In genomic region chr1:180909005-180909414, GRCh38 we compare ENCODE assay signal across 16 cellular contexts. TPM values are rescaled to one million over a fixed set of nuclear protein-coding genes. Genes with fewer than 3 reads are reported as not detected.
DNase-seq lines count a peak whose midpoint lies in the region; ATAC-seq and TF ChIP-seq lines count a peak whose summit lies in the region.
"Had no signal": no experiment of that assay in that cellular context is flagged by ENCODE, and none has a peak within 500 bp of the region (broad histone marks: within the 10 kb centered on the region; RNA-seq: fewer than 3 reads in every experiment).

No MANE protein-coding gene starts in this region.

- no peak overlapping the region for H3K27ac Mint-ChIP-seq in naive thymus-derived CD8-positive, alpha-beta T cell
- H3K27ac Mint-ChIP-seq: activated B cell treated with CpG ODN at 0.5 μM for 24 hours, neural progenitor cell had no signal

- no peak overlapping the region for H2BK15ac ChIP-seq in neuronal stem cell (ENCODE audit: low read length)

- H3K36me3 Mint-ChIP-seq in naive thymus-derived CD8-positive, alpha-beta T cell: peaks cover 0 to 3% (median 3%) of the 10 kb centered on the region in 3 donors
- H3K36me3 Mint-ChIP-seq: neural progenitor cell had no signal

- no peak overlapping the region for H3K27ac ChIP-seq in colonic mucosa
- no peak overlapping the region for H3K27ac ChIP-seq in neuronal stem cell (replicated peaks; ENCODE audit: low read length)
- H3K27ac ChIP-seq: BLaER1 treated with 17β-estradiol and CSF1 and Interleukin-3, amounts not matched to agents 10 nM and 100 nM; neural progenitor cell had no signal

- H2AK5ac ChIP-seq in neuronal stem cell (ENCODE audit: low read depth, low read length): no peak overlapping the region

- no CpG with 5 or more reads among the region's 3 CpGs for WGBS in neuronal stem cell (ENCODE audit: extremely low coverage in 2 of 2, insufficient read length in 2 of 2, insufficient replicate concordance in 1 of 2), 2 donors

- H4K8ac ChIP-seq in neuronal stem cell (ENCODE audit: low read depth, low read length): no peak overlapping the region

- H3K9me3 Mint-ChIP-seq in naive thymus-derived CD8-positive, alpha-beta T cell: no peaks in the 10 kb centered on the region
- H3K9me3 Mint-ChIP-seq: neural progenitor cell had no signal

- no peak overlapping the region for H2AFZ ChIP-seq in neuronal stem cell (ENCODE audit: low read length)
- H2AFZ ChIP-seq: neural progenitor cell had no signal

- no peak overlapping the region for H4K91ac ChIP-seq in neuronal stem cell (ENCODE audit: low read depth, low read length, poor library complexity)

- no peak overlapping the region for H3K4me3 Mint-ChIP-seq in naive thymus-derived CD8-positive, alpha-beta T cell
- H3K4me3 Mint-ChIP-seq: activated B cell treated with CpG ODN at 0.5 μM for 24 hours, neural progenitor cell had no signal

- no peak overlapping the region for H2BK12ac ChIP-seq in neuronal stem cell (ENCODE audit: low read length)

- intact Hi-C loops in colonic mucosa (cut with DNase I): no loop called here

- H3K4me3 ChIP-seq in colonic mucosa: no peak overlapping the region
- no peak overlapping the region for H3K4me3 ChIP-seq in neuronal stem cell (ENCODE audit: low read length in 2 of 2)
- H3K4me3 ChIP-seq: BLaER1 treated with 17β-estradiol and CSF1 and Interleukin-3, amounts not matched to agents 10 nM and 100 nM; neural progenitor cell had no signal

- no peak overlapping the region for H2BK120ac ChIP-seq in neuronal stem cell (ENCODE audit: low read depth, low read length)

- ATAC-seq in GM18498 (IDR thresholded peaks at IDR 0.05; ENCODE audit: unreplicated experiment): peak; percentile 38
- ATAC-seq in GM19397 (IDR thresholded peaks at IDR 0.05; ENCODE audit: unreplicated experiment): peak; percentile 28
- peak; percentile 40 for ATAC-seq in HG02870 (IDR thresholded peaks at IDR 0.05; ENCODE audit: unreplicated experiment)
- ATAC-seq in GM19455 (IDR thresholded peaks at IDR 0.05; ENCODE audit: unreplicated experiment): no peak
- no peak for ATAC-seq in naive thymus-derived CD8-positive, alpha-beta T cell
- ATAC-seq: HCT116 had no signal

- H3K23ac ChIP-seq in neuronal stem cell (ENCODE audit: low read depth, low read length, poor library complexity): no peak overlapping the region

- no peak for TF ChIP-seq CTCF in colonic mucosa (IDR thresholded peaks at IDR 0.05)

- H3K79me1 ChIP-seq in neuronal stem cell (ENCODE audit: low read depth, low read length): no peaks in the 10 kb centered on the region

- no peaks in the 10 kb centered on the region for H3K36me3 ChIP-seq in colonic mucosa
- no peaks in the 10 kb centered on the region for H3K36me3 ChIP-seq in neuronal stem cell (replicated peaks in 1 of 2; ENCODE audit: control insufficient read depth in 2 of 2, insufficient read depth in 2 of 2, low read length in 2 of 2)
- H3K36me3 ChIP-seq: BLaER1 treated with 17β-estradiol and CSF1 and Interleukin-3, amounts not matched to agents 10 nM and 100 nM; neural progenitor cell had no signal

- no peak overlapping the region for H3K9ac ChIP-seq in colonic mucosa (ENCODE audit: low read depth in 2 of 2, low read length in 2 of 2)
- H3K9ac ChIP-seq in neuronal stem cell (ENCODE audit: low read depth, low read length, poor library complexity): no peak overlapping the region
- H3K9ac ChIP-seq: BLaER1 treated with 17β-estradiol and CSF1 and Interleukin-3, amounts not matched to agents 10 nM and 100 nM; neural progenitor cell had no signal

- H3K18ac ChIP-seq in neuronal stem cell (ENCODE audit: low read length): no peak overlapping the region

- no peak overlapping the region for H2BK5ac ChIP-seq in neuronal stem cell (ENCODE audit: low read length)

- no peak overlapping the region for H3K4ac ChIP-seq in neuronal stem cell (ENCODE audit: low read length)

- peak; percentile 42 for DNase-seq in activated CD8-positive, alpha-beta memory T cell treated with anti-CD3 and anti-CD28 coated beads, Interleukin-2, amount 50 U/mL, for 48 hours
- DNase-seq in colonic mucosa (no peak), neuronal stem cell (ENCODE audit: low spot score) (no peak)
- DNase-seq in naive thymus-derived CD8-positive, alpha-beta T cell: no peak
- DNase-seq: activated B cell treated with CpG ODN at 0.5 μM for 24 hours; activated gamma-delta T cell treated with Interleukin-2 at 50 U/mL for 16 hours; GDM1; kidney glomerular epithelial cell; stimulated activated naive CD4-positive, alpha-beta T cell treated with Interleukin-2 at 50 U/mL for 16 hours had no signal

- H3K27me3 ChIP-seq in colonic mucosa (peaks cover 12% of the 10 kb centered on the region), neuronal stem cell (ENCODE audit: control insufficient read depth in 3 of 3, insufficient read depth in 3 of 3, low read depth in 1 of 3, low read length in 3 of 3) (peaks cover 0 to 39% (median 8%) of the 10 kb centered on the region in 3 experiments)

- H3K4me1 ChIP-seq in colonic mucosa: no peaks in the 10 kb centered on the region
- peaks cover 2 to 11% of the 10 kb centered on the region in 2 donors for H3K4me1 ChIP-seq in neuronal stem cell (ENCODE audit: control insufficient read depth in 2 of 2, insufficient read depth in 1 of 2, low read depth in 1 of 2, low read length in 2 of 2)
- H3K4me1 ChIP-seq: neural progenitor cell had no signal

- H3K9me3 ChIP-seq in colonic mucosa (no peaks in the 10 kb centered on the region), neuronal stem cell (replicated peaks in 1 of 2; ENCODE audit: control insufficient read depth in 2 of 2, insufficient read depth in 1 of 2, low read depth in 1 of 2, low read length in 2 of 2) (peaks cover 0 to 4% of the 10 kb centered on the region in 2 donors)

- no peak overlapping the region for H3K14ac ChIP-seq in neuronal stem cell (ENCODE audit: low read length)

- POLR2A ChIA-PET in naive thymus-derived CD8-positive, alpha-beta T cell (lab: Charles Lee): no interaction called here

- no peak overlapping the region for H3K4me2 ChIP-seq in neuronal stem cell (ENCODE audit: insufficient read depth, low read length, poor library complexity, severe bottlenecking)
- H3K4me2 ChIP-seq: BLaER1 treated with 17β-estradiol and CSF1 and Interleukin-3, amounts not matched to agents 10 nM and 100 nM; neural progenitor cell had no signal

- peaks cover 17 to 50% (median 25%) of the 10 kb centered on the region in 5 donors for H3K27me3 Mint-ChIP-seq in naive thymus-derived CD8-positive, alpha-beta T cell

- peaks cover 0 to 16% (median 9%) of the 10 kb centered on the region in 4 donors for H3K4me1 Mint-ChIP-seq in naive thymus-derived CD8-positive, alpha-beta T cell

RNA-seq across cellular contexts. Expression of gene KIAA1614, which starts 3.7 kb away (rescaled TPM):
- total RNA-seq in colonic mucosa: 1 to 10 TPM in 1 of 2 donors, under 1 TPM in 1; 0.74 to 2.1 TPM
- 3.4 TPM for polyA plus RNA-seq in neuronal stem cell (2013, experiment 1 of 2)
- 3.7 TPM for polyA plus RNA-seq in neuronal stem cell (2013, experiment 2 of 2)
- total RNA-seq in naive thymus-derived CD8-positive, alpha-beta T cell: under 1 TPM; 0.18 to 0.33 TPM
- under 1 TPM in 2 of 3 donors, not detected in 1; 0.04 to 0.05 TPM for polyA plus RNA-seq in naive thymus-derived CD8-positive, alpha-beta T cell

Comparison
In these comparisons a context has a peak if more than half of its experiments do, and no peak if none do; other contexts are left out.
1. ATAC-seq: peak in GM18498 (single experiment), GM19397 (single experiment) and HG02870 (single experiment); none in GM19455 (single experiment) and naive thymus-derived CD8-positive, alpha-beta T cell (0 of 2).